In the genomic region with DNA sequence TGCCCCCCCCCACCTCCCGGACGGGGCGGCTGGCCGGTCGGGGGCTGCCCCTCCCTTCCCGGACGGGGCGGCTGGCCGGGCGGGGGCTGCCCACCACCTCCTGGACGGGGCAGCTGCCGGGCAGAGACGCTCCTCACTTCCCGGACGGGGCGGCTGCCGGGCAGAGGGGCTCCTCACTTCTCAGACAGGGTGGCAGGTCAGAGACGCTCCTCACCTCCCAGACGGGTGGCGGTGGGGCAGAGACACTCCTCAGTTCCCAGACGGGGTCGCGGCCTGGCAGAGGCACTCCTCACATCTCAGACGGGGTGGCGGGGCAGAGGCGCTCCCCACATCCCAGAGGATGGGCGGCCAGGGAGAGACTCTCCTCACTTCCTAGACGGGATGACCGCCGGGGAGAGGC, we compare ENCODE assay signal across 41 cellular contexts. TPM values are rescaled to one million over a fixed set of nuclear protein-coding genes. Genes with fewer than 3 reads are reported as not detected.
"Had no signal": no experiment of that assay in that cellular context is flagged by ENCODE, and none has a peak within 500 bp of the region (broad histone marks: within the 10 kb centered on the region; RNA-seq: fewer than 3 reads in every experiment).

No MANE protein-coding gene starts in this region.

- H3K4me1 Mint-ChIP-seq: activated naive CD4-positive, alpha-beta T cell treated with anti-CD3 and anti-CD28 coated beads, Interleukin-2, amount 10 ng/mL, durations not matched to agents 7 days and 5 days; brain; central memory CD8-positive, alpha-beta T cell had no signal

- H3K9me3 Mint-ChIP-seq: activated naive CD4-positive, alpha-beta T cell treated with anti-CD3 and anti-CD28 coated beads, Interleukin-2, amount 10 ng/mL, durations not matched to agents 7 days and 5 days; activated naive CD4-positive, alpha-beta T cell treated with anti-CD3 and anti-CD28 coated beads, Interleukin-2, amount 50 U/mL, for 24 hours; activated naive CD8-positive, alpha-beta T cell treated with anti-CD3 and anti-CD28 coated beads, Interleukin-2, amount 50 U/mL, for 24 hours; activated T-cell treated with anti-CD3 and anti-CD28 coated beads, Interleukin-2, amount 50 U/mL, for 4 hours; activated T-cell treated with anti-CD3 and anti-CD28 coated beads, Interleukin-2, amount 50 U/mL, for 72 hours; activated T-helper 17 cell treated with anti-CD3 and anti-CD28 coated beads, Interleukin-2, amount 50 U/mL, for 72 hours; activated T-helper 2 cell treated with anti-CD3 and anti-CD28 coated beads, Interferon-gamma antibody, Interleukin-2, Interleukin-4, amounts not matched to agents 10 μg/mL and 5 μg/mL and 100 μg/mL, durations not matched to agents 14 hours and 24 hours and 36 hours; central memory CD8-positive, alpha-beta T cell had no signal

- H3K27me3 ChIP-seq: adrenal gland, ascending aorta, body of pancreas, brain microvascular endothelial cell, breast epithelium, cardiac muscle cell had no signal

- ATAC-seq: activated naive CD4-positive, alpha-beta T cell treated with anti-CD3 and anti-CD28 coated beads, Interleukin-2, amount 50 U/mL, for 72 hours; activated naive CD8-positive, alpha-beta T cell treated with anti-CD3 and anti-CD28 coated beads, Interleukin-2, amount 50 U/mL, for 24 hours; activated T-cell treated with anti-CD3 and anti-CD28 coated beads, Interleukin-2, amount 50 U/mL, for 4 hours; activated T-cell treated with anti-CD3 and anti-CD28 coated beads, Interleukin-2, amount 50 U/mL, for 72 hours; activated T-helper 17 cell treated with anti-CD3 and anti-CD28 coated beads, Interleukin-2, amount 50 U/mL, for 72 hours; body of pancreas had no signal

- H3K4me3 Mint-ChIP-seq: activated naive CD4-positive, alpha-beta T cell treated with anti-CD3 and anti-CD28 coated beads for 36 hours; activated naive CD4-positive, alpha-beta T cell treated with anti-CD3 and anti-CD28 coated beads, Interleukin-2, amount 10 ng/mL, durations not matched to agents 7 days and 5 days; activated naive CD4-positive, alpha-beta T cell treated with anti-CD3 and anti-CD28 coated beads, Interleukin-2, amount 50 U/mL, for 24 hours; activated naive CD8-positive, alpha-beta T cell; activated naive CD8-positive, alpha-beta T cell treated with anti-CD3 and anti-CD28 coated beads for 36 hours; activated naive CD8-positive, alpha-beta T cell treated with anti-CD3 and anti-CD28 coated beads, Interleukin-2, amount 10 ng/mL, durations not matched to agents 7 days and 5 days; activated naive CD8-positive, alpha-beta T cell treated with anti-CD3 and anti-CD28 coated beads, Interleukin-2, amount 50 U/mL, for 24 hours; activated T-cell treated with anti-CD3 and anti-CD28 coated beads, Interleukin-2, amount 50 U/mL, for 24 hours; activated T-cell treated with anti-CD3 and anti-CD28 coated beads, Interleukin-2, amount 50 U/mL, for 4 hours; activated T-cell treated with anti-CD3 and anti-CD28 coated beads, Interleukin-2, amount 50 U/mL, for 72 hours; activated T-helper 1 cell treated with anti-CD3 and anti-CD28 coated beads, Interleukin-12 subunit alpha, Interleukin-12 subunit beta, Interleukin-2, Interleukin-4 antibody, amounts not matched to agents 30 ng/mL and 10 ng/mL and 1 ng/mL, durations not matched to agents 14 hours and 24 hours and 36 hours; activated T-helper 17 cell treated with anti-CD3 and anti-CD28 coated beads, Interleukin-2, amount 50 U/mL, for 72 hours; brain; central memory CD8-positive, alpha-beta T cell had no signal

- DNase-seq: activated effector memory CD4-positive, alpha-beta T cell treated with anti-CD3 and anti-CD28 coated beads, Interleukin-2, amount 50 U/mL, for 16 hours; activated effector memory CD4-positive, alpha-beta T cell treated with Interleukin-2 at 50 U/mL for 16 hours; activated gamma-delta T cell; activated gamma-delta T cell treated with Interleukin-2 at 50 U/mL for 16 hours; activated naive CD4-positive, alpha-beta T cell; activated naive CD4-positive, alpha-beta T cell treated with anti-CD3 and anti-CD28 coated beads for 36 hours; activated naive CD4-positive, alpha-beta T cell treated with anti-CD3 and anti-CD28 coated beads, Interleukin-2, amount 10 ng/mL, durations not matched to agents 7 days and 5 days; activated naive CD4-positive, alpha-beta T cell treated with anti-CD3 and anti-CD28 coated beads, Interleukin-2, amount 50 U/mL, for 16 hours; activated naive CD4-positive, alpha-beta T cell treated with Interleukin-2 at 50 U/mL for 16 hours; activated naive CD8-positive, alpha-beta T cell treated with anti-CD3 and anti-CD28 coated beads for 36 hours; activated naive CD8-positive, alpha-beta T cell treated with anti-CD3 and anti-CD28 coated beads, Interleukin-2, amount 10 ng/mL, durations not matched to agents 7 days and 5 days; activated naive CD8-positive, alpha-beta T cell treated with anti-CD3 and anti-CD28 coated beads, Interleukin-2, amount 50 U/mL, for 24 hours; activated T-cell treated with anti-CD3 and anti-CD28 coated beads, Interleukin-2, amount 50 U/mL, for 1 hour; activated T-cell treated with anti-CD3 and anti-CD28 coated beads, Interleukin-2, amount 50 U/mL, for 24 hours; activated T-cell treated with anti-CD3 and anti-CD28 coated beads, Interleukin-2, amount 50 U/mL, for 4 hours; activated T-cell treated with anti-CD3 and anti-CD28 coated beads, Interleukin-2, amount 50 U/mL, for 48 hours; activated T-cell treated with anti-CD3 and anti-CD28 coated beads, Interleukin-2, amount 50 U/mL, for 72 hours; adrenal gland; amniotic stem cell; amygdala; anterior cingulate cortex; aorta; body of pancreas; brain microvascular endothelial cell; caudate nucleus; central memory CD4-positive, alpha-beta T cell; cerebellar nuclear complex had no signal

- H3K27me3 Mint-ChIP-seq: activated naive CD4-positive, alpha-beta T cell treated with anti-CD3 and anti-CD28 coated beads, Interleukin-2, amount 10 ng/mL, durations not matched to agents 7 days and 5 days; activated naive CD4-positive, alpha-beta T cell treated with anti-CD3 and anti-CD28 coated beads, Interleukin-2, amount 50 U/mL, for 24 hours; activated naive CD8-positive, alpha-beta T cell; activated naive CD8-positive, alpha-beta T cell treated with anti-CD3 and anti-CD28 coated beads for 36 hours; activated naive CD8-positive, alpha-beta T cell treated with anti-CD3 and anti-CD28 coated beads, Interleukin-2, amount 10 ng/mL, durations not matched to agents 7 days and 5 days; activated naive CD8-positive, alpha-beta T cell treated with anti-CD3 and anti-CD28 coated beads, Interleukin-2, amount 50 U/mL, for 24 hours; activated T-cell treated with anti-CD3 and anti-CD28 coated beads, Interleukin-2, amount 50 U/mL, for 24 hours; activated T-helper 17 cell treated with anti-CD3 and anti-CD28 coated beads, Interleukin-2, amount 50 U/mL, for 72 hours; central memory CD8-positive, alpha-beta T cell had no signal

- H3K27ac Mint-ChIP-seq: activated naive CD4-positive, alpha-beta T cell treated with anti-CD3 and anti-CD28 coated beads for 36 hours; activated naive CD4-positive, alpha-beta T cell treated with anti-CD3 and anti-CD28 coated beads, Interleukin-2, amount 10 ng/mL, durations not matched to agents 7 days and 5 days; activated naive CD4-positive, alpha-beta T cell treated with anti-CD3 and anti-CD28 coated beads, Interleukin-2, amount 50 U/mL, for 24 hours; activated naive CD4-positive, alpha-beta T cell treated with anti-CD3 and anti-CD28 coated beads, Interleukin-2, amount 50 U/mL, for 72 hours; activated naive CD8-positive, alpha-beta T cell; activated naive CD8-positive, alpha-beta T cell treated with anti-CD3 and anti-CD28 coated beads for 36 hours; activated naive CD8-positive, alpha-beta T cell treated with anti-CD3 and anti-CD28 coated beads, Interleukin-2, amount 10 ng/mL, durations not matched to agents 7 days and 5 days; activated naive CD8-positive, alpha-beta T cell treated with anti-CD3 and anti-CD28 coated beads, Interleukin-2, amount 50 U/mL, for 24 hours; activated T-cell treated with anti-CD3 and anti-CD28 coated beads, Interleukin-2, amount 50 U/mL, for 24 hours; activated T-cell treated with anti-CD3 and anti-CD28 coated beads, Interleukin-2, amount 50 U/mL, for 72 hours; activated T-helper 1 cell treated with anti-CD3 and anti-CD28 coated beads, Interleukin-12 subunit alpha, Interleukin-12 subunit beta, Interleukin-2, Interleukin-4 antibody, amounts not matched to agents 30 ng/mL and 10 ng/mL and 1 ng/mL, durations not matched to agents 14 hours and 24 hours and 36 hours; activated T-helper 17 cell treated with anti-CD3 and anti-CD28 coated beads, Interleukin-2, amount 50 U/mL, for 72 hours; activated T-helper 2 cell treated with anti-CD3 and anti-CD28 coated beads, Interferon-gamma antibody, Interleukin-2, Interleukin-4, amounts not matched to agents 10 μg/mL and 5 μg/mL and 100 μg/mL, durations not matched to agents 14 hours and 24 hours and 36 hours; brain had no signal

- H3K36me3 ChIP-seq: breast epithelium, cardiac muscle cell had no signal

- H3K4me3 ChIP-seq: adrenal gland, ascending aorta, body of pancreas, breast epithelium, cardiac muscle cell had no signal

- H3K9me3 ChIP-seq: adrenal gland, ascending aorta, body of pancreas, breast epithelium had no signal

- H3K27ac ChIP-seq: adrenal gland, ascending aorta, body of pancreas, brain microvascular endothelial cell, breast epithelium, cardiac muscle cell had no signal

RNA-seq across cellular contexts. Expression of a gene that starts 43.7 kb away (rescaled TPM):
- total RNA-seq: activated naive CD4-positive, alpha-beta T cell treated with anti-CD3 and anti-CD28 coated beads for 36 hours; activated naive CD4-positive, alpha-beta T cell treated with anti-CD3 and anti-CD28 coated beads, Interleukin-2, amount 50 U/mL, for 72 hours; activated naive CD8-positive, alpha-beta T cell treated with anti-CD3 and anti-CD28 coated beads for 36 hours; activated naive CD8-positive, alpha-beta T cell treated with anti-CD3 and anti-CD28 coated beads, Interleukin-2, amount 10 ng/mL, durations not matched to agents 7 days and 5 days; activated T-cell treated with anti-CD3 and anti-CD28 coated beads, Interleukin-2, amount 50 U/mL, for 4 hours; activated T-cell treated with anti-CD3 and anti-CD28 coated beads, Interleukin-2, amount 50 U/mL, for 72 hours; activated T-helper 1 cell treated with anti-CD3 and anti-CD28 coated beads, Interleukin-12 subunit alpha, Interleukin-12 subunit beta, Interleukin-2, Interleukin-4 antibody, amounts not matched to agents 30 ng/mL and 10 ng/mL and 1 ng/mL, durations not matched to agents 14 hours and 24 hours and 36 hours; activated T-helper 17 cell treated with anti-CD3 and anti-CD28 coated beads, Interleukin-2, amount 50 U/mL, for 72 hours; activated T-helper 2 cell treated with anti-CD3 and anti-CD28 coated beads, Interferon-gamma antibody, Interleukin-2, Interleukin-4, amounts not matched to agents 10 μg/mL and 5 μg/mL and 100 μg/mL, durations not matched to agents 14 hours and 24 hours and 36 hours; adrenal gland; aorta; ascending aorta; astrocyte; body of pancreas; breast epithelium; cardiac septum; cerebellum had no signal
